22 cellular contexts compared by ENCODE assay signal in genomic region chr6:107354470-107354869, GRCh38.
"Had no signal": no experiment of that assay in that cellular context is flagged by ENCODE, and none has a peak within 500 bp of the region (broad histone marks: within the 10 kb centered on the region; RNA-seq: fewer than 3 reads in every experiment).

No MANE protein-coding gene starts in this region.

- H3K27me3 ChIP-seq: ascending aorta, colonic mucosa, ovary, right atrium auricular region, upper lobe of left lung had no signal

- H3K36me3 Mint-ChIP-seq: activated naive CD4-positive, alpha-beta T cell treated with anti-CD3 and anti-CD28 coated beads, Interleukin-2, amount 50 U/mL, for 72 hours; natural killer cell; WTC11 had no signal

- H3K27ac ChIP-seq: ascending aorta, colonic mucosa, ovary, right atrium auricular region had no signal

- DNase-seq: activated CD8-positive, alpha-beta memory T cell treated with anti-CD3 and anti-CD28 coated beads for 24 hours; activated CD8-positive, alpha-beta memory T cell treated with anti-CD3 and anti-CD28 coated beads, Interleukin-2, amount 50 U/mL, for 4 hours; activated T-cell treated with anti-CD3 and anti-CD28 coated beads, Interleukin-2, amount 50 U/mL, for 24 hours; central memory CD4-positive, alpha-beta T cell; colonic mucosa; foreskin fibroblast; hippocampal formation; left ventricle myocardium superior; mammary epithelial cell; midbrain; natural killer cell; ovary; stimulated activated CD4-positive, alpha-beta T cell treated with anti-CD3 and anti-CD28 coated beads, Interleukin-4, amount 100 ng/mL, for 24 hours; stimulated activated naive CD4-positive, alpha-beta T cell treated with Interleukin-2 at 50 U/mL for 16 hours; T-helper 1 cell; upper lobe of left lung had no signal

- H3K27ac Mint-ChIP-seq: activated T-cell treated with anti-CD3 and anti-CD28 coated beads, Interleukin-2, amount 50 U/mL, for 24 hours; activated T-helper 17 cell treated with anti-CD3 and anti-CD28 coated beads, Interleukin-2, amount 50 U/mL, for 72 hours; natural killer cell; WTC11 had no signal

- ATAC-seq: activated naive CD4-positive, alpha-beta T cell treated with anti-CD3 and anti-CD28 coated beads, Interleukin-2, amount 50 U/mL, for 72 hours; activated T-helper 17 cell treated with anti-CD3 and anti-CD28 coated beads, Interleukin-2, amount 50 U/mL, for 72 hours; left ventricle myocardium superior; natural killer cell; WTC11 had no signal

- H3K4me3 Mint-ChIP-seq: activated T-cell treated with anti-CD3 and anti-CD28 coated beads, Interleukin-2, amount 50 U/mL, for 24 hours; activated T-helper 17 cell treated with anti-CD3 and anti-CD28 coated beads, Interleukin-2, amount 50 U/mL, for 72 hours; natural killer cell; WTC11 had no signal

- H3K4me1 Mint-ChIP-seq: activated T-helper 17 cell treated with anti-CD3 and anti-CD28 coated beads, Interleukin-2, amount 50 U/mL, for 72 hours; natural killer cell; WTC11 had no signal

- H3K4me1 ChIP-seq: ascending aorta, colonic mucosa, prostate gland had no signal

- H3K4me3 ChIP-seq: ascending aorta, colonic mucosa, ovary, prostate gland, right atrium auricular region had no signal

- H3K9me3 Mint-ChIP-seq: activated naive CD4-positive, alpha-beta T cell treated with anti-CD3 and anti-CD28 coated beads, Interleukin-2, amount 50 U/mL, for 72 hours; activated T-cell treated with anti-CD3 and anti-CD28 coated beads, Interleukin-2, amount 50 U/mL, for 24 hours; activated T-helper 17 cell treated with anti-CD3 and anti-CD28 coated beads, Interleukin-2, amount 50 U/mL, for 72 hours; natural killer cell; WTC11 had no signal

- H3K9me3 ChIP-seq: ascending aorta, colonic mucosa, ovary, prostate gland, right atrium auricular region, upper lobe of left lung had no signal

- H3K27me3 Mint-ChIP-seq: activated T-cell treated with anti-CD3 and anti-CD28 coated beads, Interleukin-2, amount 50 U/mL, for 24 hours; activated T-helper 17 cell treated with anti-CD3 and anti-CD28 coated beads, Interleukin-2, amount 50 U/mL, for 72 hours had no signal

- H3K36me3 ChIP-seq: ascending aorta, colonic mucosa, ovary, prostate gland, right atrium auricular region, upper lobe of left lung had no signal
